In the genomic region with DNA sequence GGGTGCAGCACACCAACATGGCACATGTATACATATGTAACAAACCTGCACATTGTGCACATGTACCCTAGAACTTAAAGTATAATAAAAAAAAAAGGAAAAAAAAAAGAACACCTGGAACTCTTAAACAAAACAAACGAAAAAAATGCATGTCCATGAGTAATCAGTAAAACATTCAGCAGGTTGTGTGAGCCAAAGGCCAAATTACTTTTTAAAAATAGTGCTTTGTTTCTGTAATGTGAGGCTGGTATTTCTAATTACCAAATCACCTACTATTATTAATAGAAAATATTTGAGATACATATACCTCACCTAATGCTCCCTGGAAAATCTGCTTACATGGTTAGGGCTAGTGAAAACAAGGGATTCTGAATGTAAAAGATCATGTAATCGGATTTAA, we compare ENCODE assay signal across 21 cellular contexts.
"Had no signal": no experiment of that assay in that cellular context is flagged by ENCODE, and none has a peak within 500 bp of the region (broad histone marks: within the 10 kb centered on the region; RNA-seq: fewer than 3 reads in every experiment).

No MANE protein-coding gene starts in this region.

- H3K27me3 ChIP-seq: body of pancreas, heart right ventricle, right atrium auricular region, tibial artery had no signal

- H3K4me3 Mint-ChIP-seq: activated CD4-positive, alpha-beta T cell treated with anti-CD3 and anti-CD28 coated beads, Interleukin-2, amount 10 ng/mL, durations not matched to agents 24 days and 14 days; activated CD8-positive, alpha-beta T cell treated with anti-CD3 and anti-CD28 coated beads, Interleukin-2, amount 10 ng/mL, durations not matched to agents 7 days and 5 days; activated naive CD8-positive, alpha-beta T cell treated with anti-CD3 and anti-CD28 coated beads, Interleukin-2, amount 10 ng/mL, durations not matched to agents 7 days and 5 days; activated T-cell treated with anti-CD3 and anti-CD28 coated beads, Interleukin-2, amount 50 U/mL, for 24 hours; immature natural killer cell; nephron progenitor cell had no signal

- H3K9me3 Mint-ChIP-seq: activated CD4-positive, alpha-beta T cell treated with anti-CD3 and anti-CD28 coated beads, Interleukin-2, amount 10 ng/mL, durations not matched to agents 24 days and 14 days; activated naive CD8-positive, alpha-beta T cell treated with anti-CD3 and anti-CD28 coated beads, Interleukin-2, amount 10 ng/mL, durations not matched to agents 7 days and 5 days; activated T-cell treated with anti-CD3 and anti-CD28 coated beads, Interleukin-2, amount 50 U/mL, for 24 hours; activated T-helper 2 cell treated with anti-CD3 and anti-CD28 coated beads, Interferon-gamma antibody, Interleukin-2, Interleukin-4, amounts not matched to agents 10 μg/mL and 5 μg/mL and 100 μg/mL, durations not matched to agents 14 hours and 24 hours and 36 hours had no signal

- H3K4me1 Mint-ChIP-seq: activated CD4-positive, alpha-beta T cell treated with anti-CD3 and anti-CD28 coated beads, Interleukin-2, amount 10 ng/mL, durations not matched to agents 24 days and 14 days; activated naive CD8-positive, alpha-beta T cell treated with anti-CD3 and anti-CD28 coated beads, Interleukin-2, amount 10 ng/mL, durations not matched to agents 7 days and 5 days; immature natural killer cell had no signal

- H3K4me3 ChIP-seq: body of pancreas, heart right ventricle, right atrium auricular region, tibial artery had no signal

- H3K36me3 ChIP-seq: heart right ventricle, right atrium auricular region, tibial artery had no signal

- H3K9me3 ChIP-seq: body of pancreas, right atrium auricular region, tibial artery had no signal

- DNase-seq: activated CD4-positive, alpha-beta T cell treated with anti-CD3 and anti-CD28 coated beads, Interleukin-2, amount 10 ng/mL, durations not matched to agents 24 days and 14 days; activated CD8-positive, alpha-beta T cell treated with anti-CD3 and anti-CD28 coated beads, Interleukin-2, amount 10 ng/mL, durations not matched to agents 7 days and 5 days; activated naive CD4-positive, alpha-beta T cell treated with Interleukin-2 at 50 U/mL for 16 hours; activated naive CD8-positive, alpha-beta T cell treated with anti-CD3 and anti-CD28 coated beads, Interleukin-2, amount 10 ng/mL, durations not matched to agents 7 days and 5 days; activated T-cell treated with anti-CD3 and anti-CD28 coated beads, Interleukin-2, amount 50 U/mL, for 24 hours; amygdala; body of pancreas; central memory CD4-positive, alpha-beta T cell; heart right ventricle; immature natural killer cell; left cardiac atrium; nephron progenitor cell; nucleus accumbens; posterior cingulate gyrus; stimulated activated CD4-positive, alpha-beta T cell treated with anti-CD3 and anti-CD28 coated beads, Interleukin-2, amount 100 ng/mL, for 24 hours; stimulated activated naive CD4-positive, alpha-beta T cell treated with Interleukin-2 at 50 U/mL for 16 hours; substantia nigra; T1000; tibial artery had no signal

- ATAC-seq: activated CD8-positive, alpha-beta T cell treated with anti-CD3 and anti-CD28 coated beads, Interleukin-2, amount 10 ng/mL, durations not matched to agents 7 days and 5 days; body of pancreas; heart right ventricle; left cardiac atrium had no signal

- H3K27ac Mint-ChIP-seq: activated CD4-positive, alpha-beta T cell treated with anti-CD3 and anti-CD28 coated beads, Interleukin-2, amount 10 ng/mL, durations not matched to agents 24 days and 14 days; activated CD8-positive, alpha-beta T cell treated with anti-CD3 and anti-CD28 coated beads, Interleukin-2, amount 10 ng/mL, durations not matched to agents 7 days and 5 days; activated naive CD8-positive, alpha-beta T cell treated with anti-CD3 and anti-CD28 coated beads, Interleukin-2, amount 10 ng/mL, durations not matched to agents 7 days and 5 days; activated T-cell treated with anti-CD3 and anti-CD28 coated beads, Interleukin-2, amount 50 U/mL, for 24 hours; activated T-helper 2 cell treated with anti-CD3 and anti-CD28 coated beads, Interferon-gamma antibody, Interleukin-2, Interleukin-4, amounts not matched to agents 10 μg/mL and 5 μg/mL and 100 μg/mL, durations not matched to agents 14 hours and 24 hours and 36 hours; immature natural killer cell had no signal

- H3K27ac ChIP-seq: body of pancreas, heart right ventricle, right atrium auricular region, tibial artery had no signal

- H3K36me3 Mint-ChIP-seq: activated naive CD8-positive, alpha-beta T cell treated with anti-CD3 and anti-CD28 coated beads, Interleukin-2, amount 10 ng/mL, durations not matched to agents 7 days and 5 days; immature natural killer cell had no signal

- H3K4me1 ChIP-seq: body of pancreas, heart right ventricle, right atrium auricular region, tibial artery had no signal
